Comparison of ENCODE assay signal across 15 cellular contexts in the genomic region with DNA sequence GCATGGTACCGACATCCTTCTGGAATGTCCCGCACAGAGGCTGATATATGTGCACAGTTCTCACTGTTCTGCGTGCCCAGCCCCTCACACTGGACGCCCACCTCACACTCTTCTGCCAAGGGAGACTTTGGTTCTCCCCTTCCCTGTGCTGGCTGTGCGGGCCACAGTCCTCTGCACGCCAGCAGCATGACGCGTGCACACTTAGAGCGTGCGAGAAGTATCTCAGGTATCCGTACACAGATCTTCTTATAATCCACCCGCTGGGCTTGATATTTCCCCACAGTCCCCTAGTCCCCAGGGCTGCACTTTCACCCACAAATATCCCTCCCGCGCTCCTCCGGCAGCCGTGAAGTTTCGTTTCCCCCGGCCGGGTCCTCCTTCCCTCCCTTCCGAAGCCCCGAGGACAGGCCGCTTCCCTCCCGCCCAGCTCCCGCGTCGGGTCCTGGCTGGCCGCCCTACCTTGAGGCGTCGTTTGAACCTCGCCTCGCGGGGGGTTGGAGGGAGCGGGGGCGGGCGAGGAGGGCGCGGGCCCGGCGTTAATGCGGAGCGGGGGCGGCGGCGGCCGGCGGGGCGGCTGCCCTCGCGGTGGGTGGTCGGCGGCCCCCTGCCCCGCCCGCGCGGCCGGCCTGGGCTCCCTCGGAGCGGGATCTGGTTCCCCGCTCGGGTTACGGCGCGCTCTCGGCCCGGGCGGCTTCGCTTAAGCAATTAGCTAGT. TPM values are rescaled to one million over a fixed set of nuclear protein-coding genes. Genes with fewer than 3 reads are reported as not detected.
A peak's percentile ranks its signal among the peaks of the same experiment; 100 is the strongest.
DNase-seq lines count a peak whose midpoint lies in the region; ATAC-seq and TF ChIP-seq lines count a peak whose summit lies in the region.
"Had no signal": no experiment of that assay in that cellular context is flagged by ENCODE, and none has a peak within 500 bp of the region (broad histone marks: within the 10 kb centered on the region; RNA-seq: fewer than 3 reads in every experiment).

No MANE protein-coding gene starts in this region.

- H3K23ac ChIP-seq in mesenchymal stem cell (ENCODE audit: low read length in 2 of 2): no peak overlapping the region

- H3K36me3 Mint-ChIP-seq in activated CD4-positive, alpha-beta memory T cell treated with anti-CD3 and anti-CD28 coated beads, Interleukin-2, amount 10 ng/mL, durations not matched to agents 7 days and 5 days (ENCODE audit: low read depth): peaks cover 10% of the 10 kb centered on the region
- peaks cover 2% of the 10 kb centered on the region for H3K36me3 Mint-ChIP-seq in activated CD4-positive, alpha-beta memory T cell treated with anti-CD3 and anti-CD28 coated beads for 36 hours
- H3K36me3 Mint-ChIP-seq in WTC11: peaks cover 2% of the 10 kb centered on the region; the same call in 1 of the 2 replicates

- H3K4me3 ChIP-seq in mesenchymal stem cell (ENCODE audit: insufficient read depth in 1 of 2, low read depth in 1 of 2, low read length in 2 of 2): peak overlapping the region in 1 of 2 experiments; percentile 29
- H3K4me3 ChIP-seq in thoracic aorta: peak overlapping the region; percentile 38

- H3K9ac ChIP-seq in mesenchymal stem cell (ENCODE audit: low read length): no peak overlapping the region

- no peak overlapping the region for H3K27ac ChIP-seq in mesenchymal stem cell (ENCODE audit: low read length, poor library complexity, severe bottlenecking)
- H3K27ac ChIP-seq in thoracic aorta: no peak overlapping the region
- H3K27ac ChIP-seq: VCaP had no signal

- intact Hi-C loops in activated CD4-positive, alpha-beta memory T cell treated with anti-CD3 and anti-CD28 coated beads for 36 hours (cut with micrococcal nuclease): loop anchor here (5.0 to 10.0 kb wide), 2 partner anchors 62 to 221 kb away; a partner anchor contains a TSS

- H2BK120ac ChIP-seq in mesenchymal stem cell (ENCODE audit: low read depth, low read length): peak overlapping the region; percentile 97

- H3K79me1 ChIP-seq in mesenchymal stem cell (replicated peaks; ENCODE audit: low read length, poor library complexity, severe bottlenecking): no peaks in the 10 kb centered on the region

- H3K4me3 Mint-ChIP-seq in activated CD4-positive, alpha-beta memory T cell treated with anti-CD3 and anti-CD28 coated beads, Interleukin-2, amount 10 ng/mL, durations not matched to agents 7 days and 5 days: peak overlapping the region; percentile 11
- H3K4me3 Mint-ChIP-seq in activated CD4-positive, alpha-beta memory T cell treated with anti-CD3 and anti-CD28 coated beads for 36 hours: no peak overlapping the region
- H3K4me3 Mint-ChIP-seq in WTC11: peak overlapping the region; percentile 54

- H3K27me3 ChIP-seq in mesenchymal stem cell (ENCODE audit: control insufficient read depth in 1 of 2, insufficient read depth in 1 of 2, low read length in 2 of 2) (peaks cover 84 to 87% of the 10 kb centered on the region in 2 experiments), thoracic aorta (replicated peaks; ENCODE audit: insufficient read depth) (peaks cover 68% of the 10 kb centered on the region)

- POLR2A ChIA-PET in activated CD4-positive, alpha-beta memory T cell treated with anti-CD3 and anti-CD28 coated beads, Interleukin-2, amount 10 ng/mL, durations not matched to agents 7 days and 5 days (lab: Charles Lee): no interaction called here
- POLR2A ChIA-PET in activated CD4-positive, alpha-beta memory T cell treated with anti-CD3 and anti-CD28 coated beads for 36 hours (lab: Charles Lee): no interaction called here
- POLR2A ChIA-PET in WTC11 (lab: Charles Lee): no interaction called here

- peak overlapping the region; percentile 97 to 98 for H3K18ac ChIP-seq in mesenchymal stem cell (ENCODE audit: low read depth in 1 of 2, low read length in 2 of 2)

- H3K36me3 ChIP-seq in mesenchymal stem cell (ENCODE audit: control insufficient read depth in 1 of 2, insufficient read depth in 2 of 2, low read depth in 1 of 2, low read length in 2 of 2) (no peaks in the 10 kb centered on the region), thoracic aorta (no peaks in the 10 kb centered on the region)

- CTCF ChIA-PET in activated CD4-positive, alpha-beta memory T cell treated with anti-CD3 and anti-CD28 coated beads, Interleukin-2, amount 10 ng/mL, durations not matched to agents 7 days and 5 days (lab: Charles Lee): no interaction called here
- CTCF ChIA-PET in activated CD4-positive, alpha-beta memory T cell treated with anti-CD3 and anti-CD28 coated beads for 36 hours (lab: Charles Lee): interaction anchor here (0.6 kb wide), 1 partner anchor 11 kb away, joined by 4 read pairs; no protein-coding TSS in a partner anchor
- CTCF ChIA-PET in WTC11 (lab: Charles Lee): interaction anchor here (0.8 to 2.2 kb wide), 3 partner anchors 12 to 489 kb away, joined by 3 to 8 read pairs (median 7); no protein-coding TSS in a partner anchor

- no peaks in the 10 kb centered on the region for H3K9me3 ChIP-seq in mesenchymal stem cell (ENCODE audit: control insufficient read depth, low read length)
- H3K9me3 ChIP-seq in thoracic aorta: no peaks in the 10 kb centered on the region

- H2AFZ ChIP-seq in mesenchymal stem cell (ENCODE audit: low read depth, low read length): no peak overlapping the region

- peak overlapping the region; percentile 76 to 91 for H3K14ac ChIP-seq in mesenchymal stem cell (ENCODE audit: low read length in 2 of 2)

- peaks cover 79% of the 10 kb centered on the region for H3K27me3 Mint-ChIP-seq in activated CD4-positive, alpha-beta memory T cell treated with anti-CD3 and anti-CD28 coated beads, Interleukin-2, amount 10 ng/mL, durations not matched to agents 7 days and 5 days
- H3K27me3 Mint-ChIP-seq in activated CD4-positive, alpha-beta memory T cell treated with anti-CD3 and anti-CD28 coated beads for 36 hours: peaks cover 71% of the 10 kb centered on the region
- peaks cover 98% of the 10 kb centered on the region for H3K27me3 Mint-ChIP-seq in WTC11 (ENCODE audit: low read depth)

- peak overlapping the region; percentile 92 for H4K8ac ChIP-seq in mesenchymal stem cell (ENCODE audit: low read length)

- H4K91ac ChIP-seq in mesenchymal stem cell (ENCODE audit: low read length): peak overlapping the region; percentile 95

- no peak for DNase-seq in activated CD4-positive, alpha-beta memory T cell treated with anti-CD3 and anti-CD28 coated beads, Interleukin-2, amount 10 ng/mL, durations not matched to agents 7 days and 5 days
- DNase-seq in activated CD4-positive, alpha-beta memory T cell treated with anti-CD3 and anti-CD28 coated beads for 36 hours: no peak
- DNase-seq in WTC11 (ENCODE audit: low spot score) (no peak), mesenchymal stem cell (peak; percentile 58), thoracic aorta (ENCODE audit: low spot score) (no peak), GF-D8 (lab: John Stamatoyannopoulos, UW) (no peak), NCI-H748 treated with DMSO at 0.1 percent for 48 hours (lab: John Stamatoyannopoulos, UW) (no peak)
- DNase-seq: activated naive CD4-positive, alpha-beta T cell; effector CD8-positive, alpha-beta T cell; NCI-H1436; OCI-M1 had no signal

- H2BK15ac ChIP-seq in mesenchymal stem cell (ENCODE audit: low read depth, poor library complexity, severe bottlenecking): peak overlapping the region; percentile 95

- peak overlapping the region; percentile 18 to 70 for H2BK12ac ChIP-seq in mesenchymal stem cell (ENCODE audit: low read length in 2 of 2)

- H3K4me1 ChIP-seq in mesenchymal stem cell (ENCODE audit: control insufficient read depth, insufficient read depth, low read depth, low read length) (peaks cover 32% of the 10 kb centered on the region), thoracic aorta (ENCODE audit: control insufficient read depth in 1 of 2, low read depth in 2 of 2) (peaks cover 17 to 33% of the 10 kb centered on the region in 2 donors)

- H3K4me1 Mint-ChIP-seq in activated CD4-positive, alpha-beta memory T cell treated with anti-CD3 and anti-CD28 coated beads, Interleukin-2, amount 10 ng/mL, durations not matched to agents 7 days and 5 days: peaks cover 18% of the 10 kb centered on the region
- H3K4me1 Mint-ChIP-seq in activated CD4-positive, alpha-beta memory T cell treated with anti-CD3 and anti-CD28 coated beads for 36 hours (ENCODE audit: low read depth): peaks cover 23% of the 10 kb centered on the region
- H3K4me1 Mint-ChIP-seq in WTC11: peaks cover 58% of the 10 kb centered on the region

- no peak overlapping the region for H2BK5ac ChIP-seq in mesenchymal stem cell (ENCODE audit: low read depth, low read length, poor library complexity, severe bottlenecking)

- 2% methylated on average over 39 of the region's 67 CpGs for WGBS in mesenchymal stem cell

- TF ChIP-seq CTCF in WTC11 (IDR thresholded peaks at IDR 0.05): no peak
- no peak for TF ChIP-seq CTCF in thoracic aorta (IDR thresholded peaks at IDR 0.05)

- H3K9me3 Mint-ChIP-seq in activated CD4-positive, alpha-beta memory T cell treated with anti-CD3 and anti-CD28 coated beads, Interleukin-2, amount 10 ng/mL, durations not matched to agents 7 days and 5 days: no peaks in the 10 kb centered on the region
- H3K9me3 Mint-ChIP-seq in activated CD4-positive, alpha-beta memory T cell treated with anti-CD3 and anti-CD28 coated beads for 36 hours: no peaks in the 10 kb centered on the region
- H3K9me3 Mint-ChIP-seq in WTC11: no peaks in the 10 kb centered on the region

- H3K4ac ChIP-seq in mesenchymal stem cell (ENCODE audit: low read depth in 1 of 2, low read length in 2 of 2): peak overlapping the region; percentile 81 to 85

- no peak overlapping the region for H3K4me2 ChIP-seq in mesenchymal stem cell (ENCODE audit: low read length, poor library complexity, severe bottlenecking)

- no peak overlapping the region for H2AK5ac ChIP-seq in mesenchymal stem cell (ENCODE audit: low read length, severe bottlenecking)

- H3K27ac Mint-ChIP-seq in activated CD4-positive, alpha-beta memory T cell treated with anti-CD3 and anti-CD28 coated beads, Interleukin-2, amount 10 ng/mL, durations not matched to agents 7 days and 5 days: no peak overlapping the region
- H3K27ac Mint-ChIP-seq in activated CD4-positive, alpha-beta memory T cell treated with anti-CD3 and anti-CD28 coated beads for 36 hours: no peak overlapping the region
- H3K27ac Mint-ChIP-seq in WTC11: no peak overlapping the region
- H3K27ac Mint-ChIP-seq: progenitor cell of endocrine pancreas had no signal

- ATAC-seq in WTC11 (no peak), thoracic aorta (ENCODE audit: insufficient number of reproducible peaks, low FRiP score, low read depth) (no peak), GM21786 (IDR thresholded peaks at IDR 0.05; ENCODE audit: unreplicated experiment) (no peak)
- ATAC-seq: HCT116 had no signal

RNA-seq across cellular contexts. Expression of a gene that starts 5.0 kb away (rescaled TPM):
- total RNA-seq in activated CD4-positive, alpha-beta memory T cell treated with anti-CD3 and anti-CD28 coated beads, Interleukin-2, amount 10 ng/mL, durations not matched to agents 7 days and 5 days: not detected
- not detected for total RNA-seq in activated CD4-positive, alpha-beta memory T cell treated with anti-CD3 and anti-CD28 coated beads for 36 hours
- 0.09 to 0.14 TPM in 2 of 3 replicates, not detected in the other for total RNA-seq in WTC11 (2021)
- 145 TPM for polyA plus RNA-seq in mesenchymal stem cell (2013, experiment 1 of 2)
- polyA plus RNA-seq in mesenchymal stem cell (2013, experiment 2 of 2): 149 TPM
- 1 to 10 TPM in 1 of 2 donors, not detected in 1; 4.1 TPM for total RNA-seq in thoracic aorta
- total RNA-seq: progenitor cell of endocrine pancreas had no signal

RNA-seq across cellular contexts. Expression of a gene that starts 49.7 kb away (rescaled TPM):
- total RNA-seq in activated CD4-positive, alpha-beta memory T cell treated with anti-CD3 and anti-CD28 coated beads, Interleukin-2, amount 10 ng/mL, durations not matched to agents 7 days and 5 days: 10 to 100 TPM; 22.2 TPM
- 10 to 100 TPM; 17.9 to 19.0 TPM for total RNA-seq in activated CD4-positive, alpha-beta memory T cell treated with anti-CD3 and anti-CD28 coated beads for 36 hours
- 14.1 to 15.7 TPM (median 15.3 TPM) in 3 replicates for total RNA-seq in WTC11 (2021)
- 8.3 TPM for polyA plus RNA-seq in mesenchymal stem cell (2013, experiment 1 of 2)
- polyA plus RNA-seq in mesenchymal stem cell (2013, experiment 2 of 2): 6.8 TPM
- total RNA-seq in thoracic aorta: 10 to 100 TPM; 25.0 to 30.8 TPM
